ENCODE assay signal across 9 cellular contexts in the genomic region with DNA sequence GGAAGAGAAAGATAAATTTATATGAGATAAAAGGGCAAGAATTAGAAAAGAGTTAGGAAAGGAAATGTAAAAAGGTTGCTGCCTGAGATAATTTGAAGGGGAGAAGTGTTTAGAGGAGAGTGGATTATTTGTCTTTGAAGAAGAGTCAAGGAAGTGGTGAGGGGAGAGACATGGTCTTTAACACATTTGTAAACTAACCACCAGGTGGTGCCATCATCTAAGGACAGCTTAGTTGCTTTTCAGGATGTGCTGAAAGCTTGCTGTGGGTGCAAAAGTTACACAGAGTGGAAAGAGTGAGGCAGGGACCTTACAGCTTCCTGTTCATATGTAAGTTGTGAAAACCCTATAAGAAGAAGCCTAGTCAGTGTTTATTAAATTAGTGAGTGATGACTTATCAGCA.
DNase-seq lines count a peak whose midpoint lies in the region; ATAC-seq and TF ChIP-seq lines count a peak whose summit lies in the region.
"Had no signal": no experiment of that assay in that cellular context is flagged by ENCODE, and none has a peak within 500 bp of the region (broad histone marks: within the 10 kb centered on the region; RNA-seq: fewer than 3 reads in every experiment).

No MANE protein-coding gene starts in this region.

- H3K4ac ChIP-seq in mesendoderm (ENCODE audit: low read depth, low read length), result no peak overlapping the region

- H2BK15ac ChIP-seq in mesendoderm (replicated peaks; ENCODE audit: low read depth), result no peak overlapping the region

- no peaks in the 10 kb centered on the region for H3K79me1 ChIP-seq in mesendoderm (ENCODE audit: low read length)

- H3K36me3 ChIP-seq in KMS-11 (ENCODE audit: insufficient read depth), result no peaks in the 10 kb centered on the region
- H3K36me3 ChIP-seq in mesendoderm (ENCODE audit: control insufficient read depth, insufficient read depth, low read length), result no peaks in the 10 kb centered on the region

- H3K79me2 ChIP-seq in KMS-11 (ENCODE audit: insufficient read depth, low read depth) (no peaks in the 10 kb centered on the region), mesendoderm (ENCODE audit: control insufficient read depth, insufficient read depth, low read length) (no peaks in the 10 kb centered on the region)

- H3K9me3 Mint-ChIP-seq in stimulated activated naive B cell treated with anti-CD40 and anti-IgM and Interleukin-4, amounts not matched to agents 10 μg/mL and 1 μg/mL and 100 μg/mL, for 72 hours, result peaks cover 6 to 9% of the 10 kb centered on the region in 2 donors

- H2BK120ac ChIP-seq in mesendoderm (ENCODE audit: low read depth, low read length), result no peak overlapping the region

- H2AFZ ChIP-seq in KMS-11 (ENCODE audit: low read depth), result no peak overlapping the region

- H4K5ac ChIP-seq in mesendoderm (ENCODE audit: low read length), result no peak overlapping the region

- H3K27me3 ChIP-seq in KMS-11 (ENCODE audit: insufficient read depth, low read depth), result no peaks in the 10 kb centered on the region
- H3K27me3 ChIP-seq in mesendoderm (ENCODE audit: insufficient read depth, low read length, poor library complexity), result no peaks in the 10 kb centered on the region

- H3K18ac ChIP-seq in mesendoderm (ENCODE audit: low read length), result no peak overlapping the region

- H3K27ac ChIP-seq in KMS-11 (no peak overlapping the region), mesendoderm (ENCODE audit: low read depth, low read length) (no peak overlapping the region)
- H3K27ac ChIP-seq: A549 had no signal

- H3K27ac Mint-ChIP-seq in stimulated activated naive B cell treated with anti-CD40 and anti-IgM and Interleukin-4, amounts not matched to agents 10 μg/mL and 1 μg/mL and 100 μg/mL, for 72 hours, result no peak overlapping the region

- H3K23ac ChIP-seq in mesendoderm (ENCODE audit: low read length), result no peak overlapping the region

- H3K9ac ChIP-seq in KMS-11 (no peak overlapping the region), mesendoderm (ENCODE audit: low read length) (no peak overlapping the region)

- H3K4me1 ChIP-seq in KMS-11 (ENCODE audit: low read depth, poor library complexity, severe bottlenecking), result no peaks in the 10 kb centered on the region
- no peaks in the 10 kb centered on the region for H3K4me1 ChIP-seq in mesendoderm (ENCODE audit: control insufficient read depth, low read depth, low read length)
- H3K4me1 ChIP-seq: A549 had no signal

- DNase-seq in NCI-H1694 (lab: John Stamatoyannopoulos, UW) (peak; percentile 19), NCI-H1694 treated with DMSO at 0.1 percent for 48 hours (lab: John Stamatoyannopoulos, UW) (no peak), SHP77 (lab: John Stamatoyannopoulos, UW) (peak; percentile 21 to 51), mesendoderm (peak; percentile 86)
- no peak for DNase-seq in stimulated activated naive B cell treated with anti-CD40 and anti-IgM and Interleukin-4, amounts not matched to agents 10 μg/mL and 1 μg/mL and 100 μg/mL, for 72 hours

- H3K4me1 Mint-ChIP-seq in stimulated activated naive B cell treated with anti-CD40 and anti-IgM and Interleukin-4, amounts not matched to agents 10 μg/mL and 1 μg/mL and 100 μg/mL, for 72 hours, result no peaks in the 10 kb centered on the region

- H3K4me2 ChIP-seq in KMS-11, result no peak overlapping the region
- H3K4me2 ChIP-seq in mesendoderm (ENCODE audit: low read length), result no peak overlapping the region
- H3K4me2 ChIP-seq: A549 had no signal

- peak; percentile 65; the same call in 1 of the 2 replicates for TF ChIP-seq CTCF in KMS-11 (conservative IDR thresholded peaks at IDR 0.05; ENCODE audit: low read depth, low read length)

- no peak overlapping the region for H3K56ac ChIP-seq in mesendoderm (ENCODE audit: low read length)

- peaks cover 1 to 4% of the 10 kb centered on the region in 2 donors for H3K36me3 Mint-ChIP-seq in stimulated activated naive B cell treated with anti-CD40 and anti-IgM and Interleukin-4, amounts not matched to agents 10 μg/mL and 1 μg/mL and 100 μg/mL, for 72 hours

- H2AK5ac ChIP-seq in mesendoderm (ENCODE audit: low read length), result no peak overlapping the region

- no peak overlapping the region for H4K8ac ChIP-seq in mesendoderm (ENCODE audit: low read depth, low read length)

- H3K4me3 ChIP-seq in KMS-11 (IDR thresholded peaks at IDR 0.05; ENCODE audit: insufficient read depth, low read depth, low read length), result no peak overlapping the region
- no peak overlapping the region for H3K4me3 ChIP-seq in mesendoderm (ENCODE audit: low read length)
- H3K4me3 ChIP-seq: A549 had no signal

- H3K27me3 Mint-ChIP-seq in stimulated activated naive B cell treated with anti-CD40 and anti-IgM and Interleukin-4, amounts not matched to agents 10 μg/mL and 1 μg/mL and 100 μg/mL, for 72 hours, result no peaks in the 10 kb centered on the region

- H3K4me3 Mint-ChIP-seq in stimulated activated naive B cell treated with anti-CD40 and anti-IgM and Interleukin-4, amounts not matched to agents 10 μg/mL and 1 μg/mL and 100 μg/mL, for 72 hours, result no peak overlapping the region

- H2BK5ac ChIP-seq in mesendoderm (ENCODE audit: low read length), result no peak overlapping the region

- ATAC-seq in HG03097 (IDR thresholded peaks at IDR 0.05; ENCODE audit: low FRiP score, unreplicated experiment) (no peak), GM19023 (IDR thresholded peaks at IDR 0.05; ENCODE audit: unreplicated experiment) (no peak)
- no peak for ATAC-seq in stimulated activated naive B cell treated with anti-CD40 and anti-IgM and Interleukin-4, amounts not matched to agents 10 μg/mL and 1 μg/mL and 100 μg/mL, for 72 hours (replicated peaks)
- ATAC-seq: A549 had no signal

- H4K20me1 ChIP-seq in KMS-11 (ENCODE audit: insufficient read depth), result no peaks in the 10 kb centered on the region

Comparison
In these comparisons a context has a peak if more than half of its experiments do, and no peak if none do; other contexts are left out.
1. DNase-seq: peak in NCI-H1694 (single experiment), SHP77 (2 of 2) and mesendoderm (single experiment); none in NCI-H1694 treated with DMSO at 0.1 percent for 48 hours (single experiment) and stimulated activated naive B cell treated with anti-CD40 and anti-IgM and Interleukin-4, amounts not matched to agents 10 μg/mL and 1 μg/mL and 100 μg/mL, for 72 hours (single experiment).